In genomic region chr19:1169921-1170885, GRCh38 we compare ENCODE assay signal across 9 cellular contexts. TPM values are rescaled to one million over a fixed set of nuclear protein-coding genes. Genes with fewer than 3 reads are reported as not detected.
DNase-seq lines count a peak whose midpoint lies in the region; ATAC-seq, FAIRE-seq and TF ChIP-seq lines count a peak whose summit lies in the region.
"Had no signal": no experiment of that assay in that cellular context is flagged by ENCODE, and none has a peak within 500 bp of the region (broad histone marks: within the 10 kb centered on the region; RNA-seq: fewer than 3 reads in every experiment).

No MANE protein-coding gene starts in this region.

- no peak for TF ChIP-seq CTCF in left ventricle myocardium inferior (IDR thresholded peaks at IDR 0.05; ENCODE audit: borderline replicate concordance)

- H3K36me3 ChIP-seq in left ventricle myocardium inferior: no peaks in the 10 kb centered on the region

- H3K27ac Mint-ChIP-seq in memory B cell: no peak overlapping the region

- ATAC-seq in Right ventricle myocardium inferior (no peak), memory B cell (ENCODE audit: low read depth) (no peak), GM18502 (IDR thresholded peaks at IDR 0.05; ENCODE audit: poor library complexity, unreplicated experiment) (no peak), HG03095 (IDR thresholded peaks at IDR 0.05; ENCODE audit: unreplicated experiment) (no peak)

- H3K36me3 Mint-ChIP-seq in memory B cell: no peaks in the 10 kb centered on the region

- H3K4me1 ChIP-seq in left ventricle myocardium inferior: peaks cover 39% of the 10 kb centered on the region

- H3K27ac ChIP-seq in left ventricle myocardium inferior (replicated peaks): no peak overlapping the region
- H3K27ac ChIP-seq: HL-60 had no signal

- peak overlapping the region; percentile 52 for H3K4me3 Mint-ChIP-seq in memory B cell

- FAIRE-seq in urothelium cell line (lab: Jason Lieb, UNC): peak; percentile 35

- H3K4me1 Mint-ChIP-seq in memory B cell: peaks cover 14% of the 10 kb centered on the region

- H3K9me3 ChIP-seq in left ventricle myocardium inferior (replicated peaks): no peaks in the 10 kb centered on the region

- peak; percentile 65 for DNase-seq in Right ventricle myocardium inferior (ENCODE audit: missing footprints)
- DNase-seq in left ventricle myocardium inferior: no peak
- DNase-seq in astrocyte of the hippocampus (ENCODE audit: low read depth, low spot score): peak; percentile 54
- DNase-seq in memory B cell (ENCODE audit: low spot score in 2 of 2): no peak
- DNase-seq in urothelium cell line (ENCODE audit: low spot score): no peak
- DNase-seq in NCI-H1436 treated with DMSO at 0.1 percent for 48 hours (lab: John Stamatoyannopoulos, UW): no peak

- no peaks in the 10 kb centered on the region for H3K27me3 ChIP-seq in left ventricle myocardium inferior (ENCODE audit: low read depth)

- intact Hi-C loops in Right ventricle myocardium inferior (cut with DNase I) (loop anchor here (5.0 kb wide), 1 partner anchor 38 kb away; no protein-coding TSS in a partner anchor), left ventricle myocardium inferior (cut with micrococcal nuclease) (no loop called here)

- H3K27me3 Mint-ChIP-seq in memory B cell: no peaks in the 10 kb centered on the region

- H3K9me3 Mint-ChIP-seq in memory B cell: no peaks in the 10 kb centered on the region

- H3K4me3 ChIP-seq in left ventricle myocardium inferior: no peak overlapping the region

RNA-seq across cellular contexts. Expression of gene SBNO2, which starts 3.9 kb away (rescaled TPM):
- total RNA-seq in Right ventricle myocardium inferior: 14.7 TPM
- 16.9 TPM for total RNA-seq in left ventricle myocardium inferior

RNA-seq across cellular contexts. Expression of gene STK11, which starts 35.4 kb away (rescaled TPM):
- 49.9 TPM for total RNA-seq in Right ventricle myocardium inferior
- 50.1 TPM for total RNA-seq in left ventricle myocardium inferior

Comparison
In these comparisons a context has a peak if more than half of its experiments do, and no peak if none do; other contexts are left out.
1. DNase-seq: peak in Right ventricle myocardium inferior (single experiment) and astrocyte of the hippocampus (single experiment); none in left ventricle myocardium inferior (single experiment), memory B cell (0 of 2), urothelium cell line (single experiment) and NCI-H1436 treated with DMSO at 0.1 percent for 48 hours (single experiment).